ENCODE assay signal across 19 cellular contexts in genomic region chr19:38799104-38799503, GRCh38. TPM values are rescaled to one million over a fixed set of nuclear protein-coding genes. Genes with fewer than 3 reads are reported as not detected.
"Had no signal": no experiment of that assay in that cellular context is flagged by ENCODE, and none has a peak within 500 bp of the region (broad histone marks: within the 10 kb centered on the region; RNA-seq: fewer than 3 reads in every experiment).

No MANE protein-coding gene starts in this region.

- FAIRE-seq: urothelium cell line had no signal

- H3K9me3 Mint-ChIP-seq: activated CD4-positive, alpha-beta memory T cell treated with anti-CD3 and anti-CD28 coated beads, Interleukin-2, amount 10 ng/mL, durations not matched to agents 7 days and 5 days; activated naive CD4-positive, alpha-beta T cell treated with anti-CD3 and anti-CD28 coated beads, Interleukin-2, amount 50 U/mL, for 24 hours; activated T-cell treated with anti-CD3 and anti-CD28 coated beads, Interleukin-2, amount 50 U/mL, for 4 hours; natural killer cell; stimulated activated naive B cell treated with anti-CD40 and anti-IgM and Interleukin-4, amounts not matched to agents 10 μg/mL and 1 μg/mL and 100 μg/mL, for 72 hours had no signal

- H3K79me2 ChIP-seq: parathyroid adenoma had no signal

- H3K27me3 ChIP-seq: adrenal gland, thyroid gland had no signal

- H3K4me3 ChIP-seq: adrenal gland, left ventricle myocardium inferior, thyroid gland had no signal

- H3K4me1 Mint-ChIP-seq: activated CD4-positive, alpha-beta memory T cell treated with anti-CD3 and anti-CD28 coated beads, Interleukin-2, amount 10 ng/mL, durations not matched to agents 7 days and 5 days; activated naive CD4-positive, alpha-beta T cell treated with anti-CD3 and anti-CD28 coated beads, Interleukin-2, amount 50 U/mL, for 24 hours; natural killer cell; stimulated activated naive B cell treated with anti-CD40 and anti-IgM and Interleukin-4, amounts not matched to agents 10 μg/mL and 1 μg/mL and 100 μg/mL, for 72 hours had no signal

- H3K36me3 ChIP-seq: adrenal gland, neutrophil, thyroid gland had no signal

- H2AFZ ChIP-seq: parathyroid adenoma had no signal

- H3K9me3 ChIP-seq: adrenal gland, left ventricle myocardium inferior, neutrophil, thyroid gland had no signal

- H3K4me1 ChIP-seq: adrenal gland, parathyroid adenoma, thyroid gland had no signal

- H3K9ac ChIP-seq: parathyroid adenoma had no signal

- H3K27me3 Mint-ChIP-seq: activated naive CD4-positive, alpha-beta T cell treated with anti-CD3 and anti-CD28 coated beads, Interleukin-2, amount 50 U/mL, for 24 hours; stimulated activated naive B cell treated with anti-CD40 and anti-IgM and Interleukin-4, amounts not matched to agents 10 μg/mL and 1 μg/mL and 100 μg/mL, for 72 hours had no signal

- H3K27ac Mint-ChIP-seq: activated CD4-positive, alpha-beta memory T cell treated with anti-CD3 and anti-CD28 coated beads, Interleukin-2, amount 10 ng/mL, durations not matched to agents 7 days and 5 days; activated naive CD4-positive, alpha-beta T cell treated with anti-CD3 and anti-CD28 coated beads, Interleukin-2, amount 50 U/mL, for 24 hours; natural killer cell; stimulated activated naive B cell treated with anti-CD40 and anti-IgM and Interleukin-4, amounts not matched to agents 10 μg/mL and 1 μg/mL and 100 μg/mL, for 72 hours had no signal

- H3K27ac ChIP-seq: adrenal gland, left ventricle myocardium inferior, neutrophil, parathyroid adenoma, thyroid gland had no signal

- H3K36me3 Mint-ChIP-seq: activated naive CD4-positive, alpha-beta T cell treated with anti-CD3 and anti-CD28 coated beads, Interleukin-2, amount 50 U/mL, for 24 hours; natural killer cell had no signal

- DNase-seq: activated CD4-positive, alpha-beta memory T cell treated with anti-CD3 and anti-CD28 coated beads, Interleukin-2, amount 10 ng/mL, durations not matched to agents 7 days and 5 days; activated CD4-positive, alpha-beta T cell treated with anti-CD3 and anti-CD28 coated beads for 4 hours; activated effector memory CD4-positive, alpha-beta T cell treated with Interleukin-2 at 50 U/mL for 16 hours; activated T-cell treated with anti-CD3 and anti-CD28 coated beads, Interleukin-2, amount 50 U/mL, for 4 hours; adrenal gland; central memory CD4-positive, alpha-beta T cell; cortex of kidney; effector memory CD4-positive, alpha-beta T cell; islet precursor cell; left ventricle myocardium inferior; natural killer cell; stimulated activated naive B cell treated with anti-CD40 and anti-IgM and Interleukin-4, amounts not matched to agents 10 μg/mL and 1 μg/mL and 100 μg/mL, for 72 hours; T-helper 2 cell; thyroid gland had no signal

- H3K4me3 Mint-ChIP-seq: activated CD4-positive, alpha-beta memory T cell treated with anti-CD3 and anti-CD28 coated beads, Interleukin-2, amount 10 ng/mL, durations not matched to agents 7 days and 5 days; activated naive CD4-positive, alpha-beta T cell treated with anti-CD3 and anti-CD28 coated beads, Interleukin-2, amount 50 U/mL, for 24 hours; activated T-cell treated with anti-CD3 and anti-CD28 coated beads, Interleukin-2, amount 50 U/mL, for 4 hours; natural killer cell; stimulated activated naive B cell treated with anti-CD40 and anti-IgM and Interleukin-4, amounts not matched to agents 10 μg/mL and 1 μg/mL and 100 μg/mL, for 72 hours had no signal

RNA-seq across cellular contexts. Expression of gene LGALS7B, which starts 10.1 kb away (rescaled TPM):
- total RNA-seq: activated CD4-positive, alpha-beta memory T cell treated with anti-CD3 and anti-CD28 coated beads, Interleukin-2, amount 10 ng/mL, durations not matched to agents 7 days and 5 days; activated T-cell treated with anti-CD3 and anti-CD28 coated beads, Interleukin-2, amount 50 U/mL, for 4 hours; adrenal gland; left ventricle myocardium inferior; natural killer cell; renal cortical epithelial cell; thyroid gland had no signal

RNA-seq across cellular contexts. Expression of gene LGALS4, which starts 13.6 kb away (rescaled TPM):
- total RNA-seq: renal cortical epithelial cell had no signal

RNA-seq across cellular contexts. Expression of gene LGALS7, which starts 25.8 kb away (rescaled TPM):
- total RNA-seq: activated CD4-positive, alpha-beta memory T cell treated with anti-CD3 and anti-CD28 coated beads, Interleukin-2, amount 10 ng/mL, durations not matched to agents 7 days and 5 days; activated T-cell treated with anti-CD3 and anti-CD28 coated beads, Interleukin-2, amount 50 U/mL, for 4 hours; adrenal gland; left ventricle myocardium inferior; natural killer cell; renal cortical epithelial cell; thyroid gland had no signal
- polyA plus RNA-seq: adrenal gland had no signal
